18 cellular contexts compared by ENCODE assay signal in the genomic region with DNA sequence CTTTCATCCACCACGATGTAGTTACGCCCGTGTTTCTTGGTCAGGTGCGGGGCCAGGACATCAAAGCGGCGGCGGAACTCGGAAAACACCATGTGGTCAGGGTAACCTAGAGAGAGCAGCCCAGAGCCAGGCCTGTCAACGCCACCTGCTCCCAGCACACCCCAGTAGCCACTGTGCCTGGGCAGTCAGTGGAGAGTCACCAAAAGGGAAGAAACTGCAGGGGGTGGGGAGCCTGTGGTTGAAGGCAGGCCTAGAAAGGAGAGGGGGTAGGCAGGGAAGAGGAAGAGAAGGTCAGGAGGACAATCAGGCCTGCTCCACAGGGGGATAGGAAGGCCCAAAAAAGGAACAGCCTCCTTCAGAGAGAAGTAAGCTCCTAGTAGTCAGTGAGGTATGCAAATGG.
A peak's percentile ranks its signal among the peaks of the same experiment; 100 is the strongest.
DNase-seq lines count a peak whose midpoint lies in the region; ATAC-seq, FAIRE-seq and TF ChIP-seq lines count a peak whose summit lies in the region.
"Had no signal": no experiment of that assay in that cellular context is flagged by ENCODE, and none has a peak within 500 bp of the region (broad histone marks: within the 10 kb centered on the region; RNA-seq: fewer than 3 reads in every experiment).

No MANE protein-coding gene starts in this region.

- H3K79me1 ChIP-seq in H1 (ENCODE audit: low read depth, low read length) = no peaks in the 10 kb centered on the region

- TF ChIP-seq CTCF in H1 (IDR thresholded peaks at IDR 0.05; ENCODE audit: control extremely low read depth in 1 of 3, insufficient read depth in 1 of 3, low read depth in 1 of 3, low read length in 3 of 3) (no peak), parathyroid adenoma (IDR thresholded peaks at IDR 0.05) (no peak), upper lobe of left lung (IDR thresholded peaks at IDR 0.05) (no peak)

- H3K18ac ChIP-seq in H1 (ENCODE audit: extremely low read depth, low read length) = no peak overlapping the region

- DNase-seq in CMK (ENCODE audit: low read depth) = peak; percentile 68
- peak; percentile 16 for DNase-seq in MV-4-11 (lab: John Stamatoyannopoulos, UW)
- no peak for DNase-seq in H1 (ENCODE audit: low read depth in 1 of 2, low spot score in 2 of 2)
- DNase-seq in stimulated activated CD4-positive, alpha-beta T cell treated with anti-CD3 and anti-CD28 coated beads, Interleukin-4, amount 100 ng/mL, for 1 hour = no peak
- no peak for DNase-seq in posterior vena cava (ENCODE audit: low spot score)
- DNase-seq in upper lobe of left lung = no peak
- DNase-seq: activated CD4-positive, alpha-beta memory T cell treated with anti-CD3 and anti-CD28 coated beads for 36 hours; BE2C; cortex of kidney; DMS153; islet precursor cell; NCI-H774; nucleus accumbens; Peyer's patch; testis; WERI-Rb-1 had no signal

- H3K4me3 ChIP-seq in H1 (ENCODE audit: extremely low read depth in 1 of 4, insufficient read depth in 2 of 4, low read depth in 3 of 4, low read length in 4 of 4) = no peak overlapping the region
- no peak overlapping the region for H3K4me3 ChIP-seq in parathyroid adenoma (ENCODE audit: low read depth, low read length)
- no peak overlapping the region for H3K4me3 ChIP-seq in upper lobe of left lung
- H3K4me3 ChIP-seq: Peyer's patch, smooth muscle cell, testis had no signal

- no peaks in the 10 kb centered on the region for H3K79me2 ChIP-seq in H1 (ENCODE audit: control insufficient read depth in 1 of 2, insufficient read depth in 2 of 2, low read length in 2 of 2)
- no peaks in the 10 kb centered on the region for H3K79me2 ChIP-seq in parathyroid adenoma

- no peak overlapping the region for H4K8ac ChIP-seq in H1 (ENCODE audit: extremely low read depth, insufficient read depth, low read length)

- H3K9ac ChIP-seq in H1 (replicated peaks in 1 of 4; ENCODE audit: extremely low read depth in 1 of 4, low read depth in 3 of 4, low read length in 3 of 4) (no peak overlapping the region), parathyroid adenoma (no peak overlapping the region)

- H4K5ac ChIP-seq in H1 (ENCODE audit: insufficient read length, low read depth, low read length) = no peak overlapping the region

- FAIRE-seq in H1 (lab: Jason Lieb, UNC) = no peak

- no peaks in the 10 kb centered on the region for H4K20me1 ChIP-seq in H1 (replicated peaks in 1 of 2; ENCODE audit: control insufficient read depth in 1 of 2, insufficient read depth in 2 of 2, low read length in 2 of 2)

- ATAC-seq in upper lobe of left lung (ENCODE audit: low FRiP score in 2 of 2) = no peak

- H3K4me1 ChIP-seq in H1 (replicated peaks in 1 of 4; ENCODE audit: control insufficient read depth in 3 of 4, insufficient read depth in 4 of 4, low read length in 3 of 4) = peaks cover 0 to 8% (median 4%) of the 10 kb centered on the region in 4 experiments; a peak in 4 of 7 replicates
- peaks cover 29% of the 10 kb centered on the region for H3K4me1 ChIP-seq in parathyroid adenoma
- H3K4me1 ChIP-seq in upper lobe of left lung = peaks cover 5 to 12% (median 7%) of the 10 kb centered on the region in 4 donors

- H3K4me2 ChIP-seq in H1 (ENCODE audit: insufficient read depth in 1 of 2, low read depth in 2 of 2, low read length in 2 of 2) = no peak overlapping the region
- H3K4me2 ChIP-seq in parathyroid adenoma (ENCODE audit: low read length) = no peak overlapping the region
- H3K4me2 ChIP-seq: smooth muscle cell had no signal

- H3K23ac ChIP-seq in H1 (ENCODE audit: insufficient read length) = no peak overlapping the region

- no peak overlapping the region for H2BK120ac ChIP-seq in H1 (replicated peaks; ENCODE audit: low read depth, low read length)

- no peak overlapping the region for H2AFZ ChIP-seq in H1 (ENCODE audit: low read length)
- H2AFZ ChIP-seq in parathyroid adenoma = no peak overlapping the region

- no peak overlapping the region for H2BK20ac ChIP-seq in H1 (ENCODE audit: low read length)

- no peak overlapping the region for H2BK15ac ChIP-seq in H1 (ENCODE audit: low read length)

- 94% methylated on average over 9 of the region's 9 CpGs; no CpG with 5 or more reads in 1 of the 2 experiments for WGBS in H1 (ENCODE audit: extremely low coverage in 1 of 2, insufficient coverage in 1 of 2, insufficient read length in 1 of 2, insufficient replicate concordance in 2 of 2, low coverage in 1 of 2, low lambda C conversion rate in 2 of 2, missing lambda C conversion rate in 1 of 2), 2 experiments
- 88 to 92% methylated on average over 9 of the region's 9 CpGs for WGBS in upper lobe of left lung, 2 donors

- no peak for TF ChIP-seq RAD21 in H1 (IDR thresholded peaks at IDR 0.05 in 1 of 2, conservative IDR thresholded peaks at IDR 0.05 in 1 of 2; ENCODE audit: low read depth in 2 of 2, low read length in 2 of 2)

- TF ChIP-seq EP300 in H1 (IDR thresholded peaks at IDR 0.05; ENCODE audit: borderline replicate concordance in 1 of 2, low read depth in 2 of 2, low read length in 2 of 2) (no peak), upper lobe of left lung (IDR thresholded peaks at IDR 0.05) (no peak)

- no peak overlapping the region for H3K56ac ChIP-seq in H1 (replicated peaks; ENCODE audit: insufficient read length, low read depth, low read length)

- no peak overlapping the region for H4K91ac ChIP-seq in H1 (replicated peaks; ENCODE audit: insufficient read length, low read length)

- no peaks in the 10 kb centered on the region for H3K9me3 ChIP-seq in H1 (ENCODE audit: insufficient read depth in 2 of 2, low read depth in 1 of 2, low read length in 1 of 2)
- H3K9me3 ChIP-seq in parathyroid adenoma (ENCODE audit: control insufficient read depth, low read length) = no peaks in the 10 kb centered on the region
- no peaks in the 10 kb centered on the region for H3K9me3 ChIP-seq in upper lobe of left lung
- H3K9me3 ChIP-seq: BE2C, Peyer's patch, testis had no signal

- peak overlapping the region; percentile 52; the same call in 1 of the 2 replicates for H2BK5ac ChIP-seq in H1 (ENCODE audit: low read depth, low read length)

- H3K27me3 ChIP-seq in H1 (replicated peaks in 1 of 4; ENCODE audit: control insufficient read depth in 3 of 4, extremely low read depth in 1 of 4, insufficient read depth in 3 of 4, low read length in 3 of 4) (no peaks in the 10 kb centered on the region), parathyroid adenoma (ENCODE audit: control insufficient read depth, insufficient read depth, low read length) (no peaks in the 10 kb centered on the region), upper lobe of left lung (no peaks in the 10 kb centered on the region)
- H3K27me3 ChIP-seq: BE2C, Peyer's patch, testis had no signal

- H3K36me3 ChIP-seq in H1 (ENCODE audit: control insufficient read depth in 2 of 4, insufficient read depth in 4 of 4, low read length in 3 of 4) (peaks cover 2 to 13% (median 5%) of the 10 kb centered on the region in 4 experiments; a peak in 4 of 8 replicates), parathyroid adenoma (ENCODE audit: control insufficient read depth, insufficient read depth, low read length) (no peaks in the 10 kb centered on the region), upper lobe of left lung (peaks cover 21 to 92% (median 74%) of the 10 kb centered on the region in 4 donors)
- H3K36me3 ChIP-seq: BE2C had no signal

- H3K23me2 ChIP-seq in H1 (ENCODE audit: low read depth, low read length) = peaks cover 2% of the 10 kb centered on the region; the same call in 1 of the 2 replicates

- peak overlapping the region; percentile 24; the same call in 1 of the 2 replicates for H2AK5ac ChIP-seq in H1 (ENCODE audit: low read depth, low read length)

- H2BK12ac ChIP-seq in H1 (ENCODE audit: low read depth, low read length) = no peak overlapping the region

- no peak overlapping the region; the same call in 1 of the 2 replicates for H3K27ac ChIP-seq in H1 (ENCODE audit: low read depth, low read length)
- H3K27ac ChIP-seq in parathyroid adenoma = peak overlapping the region; percentile 5
- peak overlapping the region in 2 of 4 donors; percentile 17 to 58 for H3K27ac ChIP-seq in upper lobe of left lung
- H3K27ac ChIP-seq: Peyer's patch, testis, WERI-Rb-1 had no signal

- CTCF ChIA-PET in H1 (lab: Charles Lee; ENCODE audit: partially characterized antibody) = interaction anchor here (1.0 to 19.8 kb wide), 5 partner anchors 9 to 204 kb away, joined by 3 to 548 read pairs (median 4); partner anchors contain the start of gene PHF12

- TF ChIP-seq POLR2A in H1 (IDR thresholded peaks at IDR 0.05; ENCODE audit: control extremely low read depth in 1 of 2, low read depth in 2 of 2, low read length in 2 of 2) (no peak), upper lobe of left lung (IDR thresholded peaks at IDR 0.05) (no peak)

- no peak overlapping the region for H3K14ac ChIP-seq in H1 (ENCODE audit: insufficient read length)

- intact Hi-C loops in posterior vena cava (cut with DNase I) = no loop called here

- H3K4ac ChIP-seq in H1 (replicated peaks; ENCODE audit: insufficient read length, low read depth, low read length) = no peak overlapping the region

- POLR2A ChIA-PET in H1 (lab: Charles Lee; ENCODE audit: partially characterized antibody) = interaction anchor here (1.8 kb wide), 1 partner anchor 40 kb away, joined by 4 read pairs; no protein-coding TSS in a partner anchor

TF ChIP-seq in H1, 55 proteins besides CTCF, POLR2A, EP300 and RAD21:
- TF ChIP-seq SIN3A (conservative IDR thresholded peaks at IDR 0.05 in 1 of 2, IDR thresholded peaks at IDR 0.05 in 1 of 2; ENCODE audit: low read depth in 1 of 2, low read length in 2 of 2) (no peak), CBX8 (IDR thresholded peaks at IDR 0.05; ENCODE audit: borderline replicate concordance, low read depth, low read length) (no peak), KDM1A (IDR thresholded peaks at IDR 0.05; ENCODE audit: borderline replicate concordance, low read length) (no peak), CREB1 (IDR thresholded peaks at IDR 0.05) (no peak)

Comparison
In these comparisons a context has a peak if more than half of its experiments do, and no peak if none do; other contexts are left out.
1. DNase-seq: peak in CMK (single experiment) and MV-4-11 (single experiment); none in H1 (0 of 2), stimulated activated CD4-positive, alpha-beta T cell treated with anti-CD3 and anti-CD28 coated beads, Interleukin-4, amount 100 ng/mL, for 1 hour (single experiment), posterior vena cava (single experiment) and upper lobe of left lung (0 of 2).